16 cellular contexts compared by ENCODE assay signal in the genomic region with DNA sequence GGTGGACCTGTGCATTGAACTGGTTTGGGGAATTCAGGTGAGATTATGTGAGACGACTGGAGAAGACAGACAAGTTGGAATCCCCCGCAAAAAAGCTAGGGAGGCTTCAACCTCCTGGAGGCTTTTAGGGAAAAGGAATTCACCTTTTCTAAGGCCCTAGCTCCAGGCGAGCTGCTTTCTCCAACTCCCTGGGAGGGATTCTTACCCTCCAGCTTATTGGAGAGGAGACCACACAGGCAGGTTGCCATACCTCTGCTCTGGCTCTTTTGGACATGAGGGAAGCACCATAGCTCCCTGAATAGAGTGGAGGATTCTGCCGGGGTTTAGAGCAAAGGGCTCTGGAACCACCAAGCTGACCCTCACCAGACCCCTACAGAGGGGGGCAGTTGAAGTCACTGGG.
"Had no signal": no experiment of that assay in that cellular context is flagged by ENCODE, and none has a peak within 500 bp of the region (broad histone marks: within the 10 kb centered on the region; RNA-seq: fewer than 3 reads in every experiment).

No MANE protein-coding gene starts in this region.

- H3K27me3 Mint-ChIP-seq: activated CD4-positive, alpha-beta memory T cell treated with anti-CD3 and anti-CD28 coated beads, Interleukin-2, amount 10 ng/mL, durations not matched to agents 7 days and 5 days; type B pancreatic cell had no signal

- DNase-seq: activated CD4-positive, alpha-beta memory T cell treated with anti-CD3 and anti-CD28 coated beads, Interleukin-2, amount 10 ng/mL, durations not matched to agents 7 days and 5 days; activated naive CD4-positive, alpha-beta T cell treated with anti-CD3 and anti-CD28 coated beads, Interleukin-2, amount 50 U/mL, for 16 hours; amniotic stem cell; brain microvascular endothelial cell; cerebellar nuclear complex; dermis blood vessel endothelial cell; lower lobe of right lung; psoas muscle; right lobe of liver; stimulated activated CD4-positive, alpha-beta T cell treated with anti-CD3 and anti-CD28 coated beads, Interleukin-2, amount 100 ng/mL, for 24 hours; stimulated activated naive CD4-positive, alpha-beta T cell; T1000 had no signal

- H3K9me3 Mint-ChIP-seq: activated CD4-positive, alpha-beta memory T cell treated with anti-CD3 and anti-CD28 coated beads, Interleukin-2, amount 10 ng/mL, durations not matched to agents 7 days and 5 days; activated T-helper 2 cell treated with anti-CD3 and anti-CD28 coated beads, Interferon-gamma antibody, Interleukin-2, Interleukin-4, amounts not matched to agents 10 μg/mL and 5 μg/mL and 100 μg/mL, durations not matched to agents 14 hours and 24 hours and 36 hours; mesothelial cell of epicardium; type B pancreatic cell had no signal

- H3K4me1 ChIP-seq: lower lobe of right lung, psoas muscle had no signal

- H3K4me3 ChIP-seq: lower lobe of right lung, psoas muscle, right lobe of liver had no signal

- ATAC-seq: esophagus mucosa, lower lobe of right lung, psoas muscle had no signal

- H3K9me3 ChIP-seq: lower lobe of right lung, psoas muscle, right lobe of liver had no signal

- H3K27ac ChIP-seq: brain microvascular endothelial cell, lower lobe of right lung, psoas muscle, right lobe of liver had no signal

- H3K4me3 Mint-ChIP-seq: activated CD4-positive, alpha-beta memory T cell treated with anti-CD3 and anti-CD28 coated beads, Interleukin-2, amount 10 ng/mL, durations not matched to agents 7 days and 5 days; mesothelial cell of epicardium; type B pancreatic cell had no signal

- H3K27ac Mint-ChIP-seq: activated CD4-positive, alpha-beta memory T cell treated with anti-CD3 and anti-CD28 coated beads, Interleukin-2, amount 10 ng/mL, durations not matched to agents 7 days and 5 days; activated T-helper 2 cell treated with anti-CD3 and anti-CD28 coated beads, Interferon-gamma antibody, Interleukin-2, Interleukin-4, amounts not matched to agents 10 μg/mL and 5 μg/mL and 100 μg/mL, durations not matched to agents 14 hours and 24 hours and 36 hours; type B pancreatic cell had no signal

- H3K27me3 ChIP-seq: brain microvascular endothelial cell, right lobe of liver had no signal
